ENCODE assay signal across 9 cellular contexts in genomic region chr15:51499379-51499976, GRCh38.
DNase-seq lines count a peak whose midpoint lies in the region; ATAC-seq and TF ChIP-seq lines count a peak whose summit lies in the region.
"Had no signal": no experiment of that assay in that cellular context is flagged by ENCODE, and none has a peak within 500 bp of the region (broad histone marks: within the 10 kb centered on the region; RNA-seq: fewer than 3 reads in every experiment).

No MANE protein-coding gene starts in this region.

- H3F3A ChIP-seq in neural progenitor cell (ENCODE audit: low read depth): no peaks in the 10 kb centered on the region

- intact Hi-C loops in mammary epithelial cell (cut with micrococcal nuclease) (loop anchor here (1.0 to 5.0 kb wide), 4 partner anchors 96 to 337 kb away; no protein-coding TSS in a partner anchor), tibial artery (cut with DNase I; ENCODE audit: low total_unique reads) (no loop called here)

- dilution Hi-C loops in mammary epithelial cell (cut with HindIII; ENCODE audit: low sequenced_read_pairs): no loop called here

- H3K4me1 ChIP-seq in mammary epithelial cell (ENCODE audit: insufficient read depth, low read length) (no peaks in the 10 kb centered on the region), neural progenitor cell (no peaks in the 10 kb centered on the region), tibial artery (no peaks in the 10 kb centered on the region)

- TSS peak; percentile 57 for BruUV-seq in mammary epithelial cell (replicated peaks; lab: Mats Ljungman, UMichigan)

- no peak overlapping the region for H3K9ac ChIP-seq in mammary epithelial cell (ENCODE audit: insufficient read depth, low read length)
- H3K9ac ChIP-seq in neural progenitor cell: no peak overlapping the region
- H3K9ac ChIP-seq: BLaER1 had no signal

- no peak for ATAC-seq in GM21576 (IDR thresholded peaks at IDR 0.05; ENCODE audit: unreplicated experiment)

- in situ Hi-C loops in mammary epithelial cell (cut with MboI; ENCODE audit: low sequenced_read_pairs in 2 of 2): loop anchor here in 1 of 2 donors (10.0 kb wide), 1 partner anchor 105 kb away; no protein-coding TSS in a partner anchor

- H3K4me1 Mint-ChIP-seq in neural progenitor cell: no peaks in the 10 kb centered on the region

- no peaks in the 10 kb centered on the region for H3K27me3 Mint-ChIP-seq in neural progenitor cell (ENCODE audit: insufficient read depth, low read depth)

- H2AFZ ChIP-seq in mammary epithelial cell (ENCODE audit: low read depth, low read length) (no peak overlapping the region), neural progenitor cell (replicated peaks) (no peak overlapping the region)

- H3K9me3 ChIP-seq in mammary epithelial cell (replicated peaks; ENCODE audit: insufficient read depth, low read length) (no peaks in the 10 kb centered on the region), neural progenitor cell (ENCODE audit: low read depth) (no peaks in the 10 kb centered on the region), tibial artery (no peaks in the 10 kb centered on the region)
- H3K9me3 ChIP-seq: BLaER1 had no signal

- H3K27ac Mint-ChIP-seq in neural progenitor cell: no peak overlapping the region

- DNase-seq in DMS53 (lab: John Stamatoyannopoulos, UW) (peak; percentile 58), DMS53 treated with DMSO at 0.1 percent for 48 hours (lab: John Stamatoyannopoulos, UW; ENCODE audit: unreplicated experiment) (no peak), NCI-H2081 (lab: John Stamatoyannopoulos, UW) (peak; percentile 19 to 28), mammary epithelial cell (peak; percentile 48), neural progenitor cell (ENCODE audit: low spot score) (peak; percentile 49), occipital lobe (lab: John Stamatoyannopoulos, UW) (no peak), tibial artery (no peak)

- CTCF ChIA-PET in mammary epithelial cell (lab: Charles Lee; ENCODE audit: low non-redundant PET): interaction anchor here (0.5 to 1.2 kb wide), 4 partner anchors 49 to 337 kb away, joined by 3 to 5 read pairs (median 4); no protein-coding TSS in a partner anchor

- H3K4me3 Mint-ChIP-seq in neural progenitor cell: no peak overlapping the region

- H3K27me3 ChIP-seq in mammary epithelial cell (ENCODE audit: insufficient read depth, low read length) (no peaks in the 10 kb centered on the region), neural progenitor cell (no peaks in the 10 kb centered on the region), tibial artery (no peaks in the 10 kb centered on the region)
- H3K27me3 ChIP-seq: BLaER1 had no signal

- WGBS in mammary epithelial cell (ENCODE audit: low coverage, missing lambda C conversion rate): 70% methylated on average over 5 of the region's 5 CpGs

- H3K9me3 Mint-ChIP-seq in neural progenitor cell: no peaks in the 10 kb centered on the region

- H3K79me2 ChIP-seq in mammary epithelial cell (ENCODE audit: insufficient read depth, low read length) (no peaks in the 10 kb centered on the region), neural progenitor cell (ENCODE audit: low read depth) (no peaks in the 10 kb centered on the region)

- H3K27ac ChIP-seq in mammary epithelial cell (ENCODE audit: insufficient read depth, low read depth, low read length) (no peak overlapping the region), neural progenitor cell (no peak overlapping the region), tibial artery (no peak overlapping the region)
- H3K27ac ChIP-seq: BLaER1 had no signal

- TF ChIP-seq CTCF in mammary epithelial cell (conservative IDR thresholded peaks at IDR 0.05 in 1 of 2, IDR thresholded peaks at IDR 0.05 in 1 of 2; ENCODE audit: extremely low read depth in 1 of 2, insufficient read depth in 1 of 2, low read depth in 1 of 2, low read length in 2 of 2) (peak; percentile 80 to 87), neural progenitor cell (IDR thresholded peaks at IDR 0.05) (peak; percentile 68), tibial artery (IDR thresholded peaks at IDR 0.05) (peak in 1 of 2 experiments; percentile 15)

- H4K20me1 ChIP-seq in mammary epithelial cell (ENCODE audit: insufficient read depth, low read length) (no peaks in the 10 kb centered on the region), neural progenitor cell (ENCODE audit: low read depth) (no peaks in the 10 kb centered on the region)
- H4K20me1 ChIP-seq: BLaER1 had no signal

- H3K36me3 Mint-ChIP-seq in neural progenitor cell: peaks cover 24% of the 10 kb centered on the region

- H3K36me3 ChIP-seq in mammary epithelial cell (ENCODE audit: insufficient read depth, low read length): no peaks in the 10 kb centered on the region
- no peaks in the 10 kb centered on the region for H3K36me3 ChIP-seq in neural progenitor cell
- H3K36me3 ChIP-seq in tibial artery: peaks cover 0 to 15% (median 13%) of the 10 kb centered on the region in 3 donors
- H3K36me3 ChIP-seq: BLaER1 had no signal

- H3K4me3 ChIP-seq in mammary epithelial cell (replicated peaks in 1 of 3; ENCODE audit: insufficient read depth in 1 of 3, low read depth in 2 of 3, low read length in 3 of 3) (no peak overlapping the region), neural progenitor cell (no peak overlapping the region), tibial artery (no peak overlapping the region)
- H3K4me3 ChIP-seq: BLaER1 had no signal

- H3K4me2 ChIP-seq in mammary epithelial cell (ENCODE audit: insufficient read depth, low read depth, low read length): no peak overlapping the region
- H3K4me2 ChIP-seq in neural progenitor cell: no peak overlapping the region
- H3K4me2 ChIP-seq: BLaER1 had no signal

Comparison
In these comparisons a context has a peak if more than half of its experiments do, and no peak if none do; other contexts are left out.
1. DNase-seq: peak in DMS53 (single experiment), NCI-H2081 (2 of 2), mammary epithelial cell (single experiment) and neural progenitor cell (single experiment); none in DMS53 treated with DMSO at 0.1 percent for 48 hours (single experiment), occipital lobe (single experiment) and tibial artery (0 of 2).